Comparison of ENCODE assay signal across 8 cellular contexts in genomic region chr11:20609727-20610707, GRCh38. TPM values are rescaled to one million over a fixed set of nuclear protein-coding genes. Genes with fewer than 3 reads are reported as not detected.
DNase-seq lines count a peak whose midpoint lies in the region; ATAC-seq, FAIRE-seq and TF ChIP-seq lines count a peak whose summit lies in the region.

No MANE protein-coding gene starts in this region.

- H3K4me3 ChIP-seq in AG10803 (ENCODE audit: low read length) (peak overlapping the region; percentile 35), WERI-Rb-1 (ENCODE audit: low read depth, low read length) (no peak overlapping the region; the same call in 1 of the 2 replicates), bronchial epithelial cell (ENCODE audit: low read depth, low read length) (no peak overlapping the region), kidney epithelial cell (ENCODE audit: low read depth, low read length) (no peak overlapping the region)

- H3K36me3 ChIP-seq in WERI-Rb-1, result no peaks in the 10 kb centered on the region
- no peaks in the 10 kb centered on the region for H3K36me3 ChIP-seq in bronchial epithelial cell (ENCODE audit: control insufficient read depth, insufficient read depth, low read length)
- no peaks in the 10 kb centered on the region for H3K36me3 ChIP-seq in kidney epithelial cell (ENCODE audit: control insufficient read depth, insufficient read depth, low read length)

- ATAC-seq in GM18873 (IDR thresholded peaks at IDR 0.05; ENCODE audit: low FRiP score, unreplicated experiment) (peak; percentile 94), HG03097 (IDR thresholded peaks at IDR 0.05; ENCODE audit: low FRiP score, unreplicated experiment) (peak; percentile 93)

- H3K27ac ChIP-seq in WERI-Rb-1, result peak overlapping the region; percentile 38; the same call in 1 of the 2 replicates

- peak; percentile 52 for FAIRE-seq in bronchial epithelial cell (lab: Jason Lieb, UNC)

- TF ChIP-seq CTCF in AG10803 (conservative IDR thresholded peaks at IDR 0.05; ENCODE audit: low read length) (peak; percentile 89), WERI-Rb-1 (IDR thresholded peaks at IDR 0.05; ENCODE audit: low read depth, low read length) (peak; percentile 95), bronchial epithelial cell (IDR thresholded peaks at IDR 0.05; ENCODE audit: insufficient read depth, low read length, severe bottlenecking) (peak; percentile 98), kidney epithelial cell (IDR thresholded peaks at IDR 0.05; ENCODE audit: insufficient read depth, low read length, poor library complexity, severe bottlenecking) (peak; percentile 99)

- peaks cover 3% of the 10 kb centered on the region for H3K9me3 ChIP-seq in WERI-Rb-1 (ENCODE audit: severe bottlenecking)

- no peaks in the 10 kb centered on the region for H3K27me3 ChIP-seq in WERI-Rb-1 (ENCODE audit: insufficient read depth, low read depth, severe bottlenecking)
- peaks cover 21% of the 10 kb centered on the region for H3K27me3 ChIP-seq in bronchial epithelial cell (ENCODE audit: control insufficient read depth, insufficient read depth, low read length)
- peaks cover 19% of the 10 kb centered on the region for H3K27me3 ChIP-seq in kidney epithelial cell (ENCODE audit: control insufficient read depth, insufficient read depth, low read length)

- peak; percentile 51 for DNase-seq in AG10803 (ENCODE audit: low read depth)
- DNase-seq in NCI-H2107 treated with DMSO at 0.1 percent for 48 hours (lab: John Stamatoyannopoulos, UW; ENCODE audit: unreplicated experiment), result peak; percentile 77
- DNase-seq in WERI-Rb-1, result peak; percentile 88
- DNase-seq in bronchial epithelial cell (ENCODE audit: low read depth), result peak; percentile 72
- peak; percentile 49 for DNase-seq in kidney epithelial cell (ENCODE audit: low read depth)
- DNase-seq in stimulated activated CD4-positive, alpha-beta T cell treated with anti-CD3 and anti-CD28 coated beads, Interleukin-2, amount 100 ng/mL, for 48 hours, result peak; percentile 59 to 67

RNA-seq across cellular contexts. Expression of gene SLC6A5, which starts 10.6 kb away (rescaled TPM):
- total RNA-seq in bronchial epithelial cell (not detected in 2 replicates), kidney epithelial cell (not detected in 2 replicates)

RNA-seq across cellular contexts. Expression of gene NELL1, which starts 59.4 kb away (rescaled TPM):
- not detected in 2 replicates for total RNA-seq in bronchial epithelial cell
- total RNA-seq in kidney epithelial cell, result 0.14 and 0.17 TPM in 2 replicates
